2 cellular contexts compared by ENCODE assay signal in the genomic region with DNA sequence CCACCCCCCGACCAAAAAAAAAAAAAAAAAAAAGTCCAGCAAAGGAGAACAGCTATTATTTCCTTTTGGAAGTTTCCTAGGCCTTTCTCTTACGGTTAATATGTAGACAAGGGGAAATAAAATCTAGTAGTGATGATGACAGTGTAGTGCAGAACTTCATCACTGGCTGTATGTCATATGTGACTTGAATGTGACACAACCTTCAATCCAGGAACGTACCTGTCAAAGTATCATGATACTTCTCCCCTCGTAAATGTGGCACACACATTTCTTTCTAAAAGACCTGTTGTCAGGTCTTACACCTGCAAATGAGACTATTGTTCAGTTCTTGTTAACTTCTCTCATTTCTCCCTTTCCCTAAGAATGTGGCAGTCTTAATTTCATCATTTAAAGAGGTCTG.
TF ChIP-seq lines count a peak whose summit lies in the region.

No MANE protein-coding gene starts in this region.

TF ChIP-seq in A549, 52 proteins besides CTCF, POLR2A, EP300 and RAD21 (continued from another document):
- TF ChIP-seq, protein P1, sequence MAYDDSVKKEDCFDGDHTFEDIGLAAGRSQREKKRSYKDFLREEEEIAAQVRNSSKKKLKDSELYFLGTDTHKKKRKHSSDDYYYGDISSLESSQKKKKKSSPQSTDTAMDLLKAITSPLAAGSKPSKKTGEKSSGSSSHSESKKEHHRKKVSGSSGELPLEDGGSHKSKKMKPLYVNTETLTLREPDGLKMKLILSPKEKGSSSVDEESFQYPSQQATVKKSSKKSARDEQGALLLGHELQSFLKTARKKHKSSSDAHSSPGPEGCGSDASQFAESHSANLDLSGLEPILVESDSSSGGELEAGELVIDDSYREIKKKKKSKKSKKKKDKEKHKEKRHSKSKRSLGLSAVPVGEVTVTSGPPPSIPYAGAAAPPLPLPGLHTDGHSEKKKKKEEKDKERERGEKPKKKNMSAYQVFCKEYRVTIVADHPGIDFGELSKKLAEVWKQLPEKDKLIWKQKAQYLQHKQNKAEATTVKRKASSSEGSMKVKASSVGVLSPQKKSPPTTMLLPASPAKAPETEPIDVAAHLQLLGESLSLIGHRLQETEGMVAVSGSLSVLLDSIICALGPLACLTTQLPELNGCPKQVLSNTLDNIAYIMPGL (CRISPR knock-in tag; IDR thresholded peaks at IDR 0.05; ENCODE audit: borderline replicate concordance): no peak

TF ChIP-seq in WTC11, 78 proteins besides CTCF, POLR2A, EP300 and RAD21 (continued from another document):
- TF ChIP-seq, protein P2, sequence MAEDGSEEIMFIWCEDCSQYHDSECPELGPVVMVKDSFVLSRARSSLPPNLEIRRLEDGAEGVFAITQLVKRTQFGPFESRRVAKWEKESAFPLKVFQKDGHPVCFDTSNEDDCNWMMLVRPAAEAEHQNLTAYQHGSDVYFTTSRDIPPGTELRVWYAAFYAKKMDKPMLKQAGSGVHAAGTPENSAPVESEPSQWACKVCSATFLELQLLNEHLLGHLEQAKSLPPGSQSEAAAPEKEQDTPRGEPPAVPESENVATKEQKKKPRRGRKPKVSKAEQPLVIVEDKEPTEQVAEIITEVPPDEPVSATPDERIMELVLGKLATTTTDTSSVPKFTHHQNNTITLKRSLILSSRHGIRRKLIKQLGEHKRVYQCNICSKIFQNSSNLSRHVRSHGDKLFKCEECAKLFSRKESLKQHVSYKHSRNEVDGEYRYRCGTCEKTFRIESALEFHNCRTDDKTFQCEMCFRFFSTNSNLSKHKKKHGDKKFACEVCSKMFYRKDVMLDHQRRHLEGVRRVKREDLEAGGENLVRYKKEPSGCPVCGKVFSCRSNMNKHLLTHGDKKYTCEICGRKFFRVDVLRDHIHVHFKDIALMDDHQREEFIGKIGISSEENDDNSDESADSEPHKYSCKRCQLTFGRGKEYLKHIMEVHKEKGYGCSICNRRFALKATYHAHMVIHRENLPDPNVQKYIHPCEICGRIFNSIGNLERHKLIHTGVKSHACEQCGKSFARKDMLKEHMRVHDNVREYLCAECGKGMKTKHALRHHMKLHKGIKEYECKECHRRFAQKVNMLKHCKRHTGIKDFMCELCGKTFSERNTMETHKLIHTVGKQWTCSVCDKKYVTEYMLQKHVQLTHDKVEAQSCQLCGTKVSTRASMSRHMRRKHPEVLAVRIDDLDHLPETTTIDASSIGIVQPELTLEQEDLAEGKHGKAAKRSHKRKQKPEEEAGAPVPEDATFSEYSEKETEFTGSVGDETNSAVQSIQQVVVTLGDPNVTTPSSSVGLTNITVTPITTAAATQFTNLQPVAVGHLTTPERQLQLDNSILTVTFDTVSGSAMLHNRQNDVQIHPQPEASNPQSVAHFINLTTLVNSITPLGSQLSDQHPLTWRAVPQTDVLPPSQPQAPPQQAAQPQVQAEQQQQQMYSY (CRISPR knock-in tag; IDR thresholded peaks at IDR 0.05): no peak
- no peak for TF ChIP-seq GRHL2 (CRISPR knock-in tag; IDR thresholded peaks at IDR 0.05; ENCODE audit: insufficient replicate concordance, severe bottlenecking)
- TF ChIP-seq ZNF671 (CRISPR knock-in tag; IDR thresholded peaks at IDR 0.05): no peak
- no peak for TF ChIP-seq TEAD1 (CRISPR knock-in tag; IDR thresholded peaks at IDR 0.05)
- TF ChIP-seq, protein P3, sequence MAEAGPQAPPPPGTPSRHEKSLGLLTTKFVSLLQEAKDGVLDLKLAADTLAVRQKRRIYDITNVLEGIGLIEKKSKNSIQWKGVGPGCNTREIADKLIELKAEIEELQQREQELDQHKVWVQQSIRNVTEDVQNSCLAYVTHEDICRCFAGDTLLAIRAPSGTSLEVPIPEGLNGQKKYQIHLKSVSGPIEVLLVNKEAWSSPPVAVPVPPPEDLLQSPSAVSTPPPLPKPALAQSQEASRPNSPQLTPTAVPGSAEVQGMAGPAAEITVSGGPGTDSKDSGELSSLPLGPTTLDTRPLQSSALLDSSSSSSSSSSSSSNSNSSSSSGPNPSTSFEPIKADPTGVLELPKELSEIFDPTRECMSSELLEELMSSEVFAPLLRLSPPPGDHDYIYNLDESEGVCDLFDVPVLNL (CRISPR knock-in tag; IDR thresholded peaks at IDR 0.05; ENCODE audit: borderline replicate concordance, low read depth): no peak
- TF ChIP-seq IRF2 (CRISPR knock-in tag; IDR thresholded peaks at IDR 0.05; ENCODE audit: borderline replicate concordance, low read depth): no peak
